ENCODE assay signal across 7 cellular contexts in genomic region chr1:244273845-244274619, GRCh38.
A peak's percentile ranks its signal among the peaks of the same experiment; 100 is the strongest.
DNase-seq lines count a peak whose midpoint lies in the region; ATAC-seq and TF ChIP-seq lines count a peak whose summit lies in the region.

No MANE protein-coding gene starts in this region.

- H3K36me3 Mint-ChIP-seq in nephron progenitor cell (ENCODE audit: low read depth), result peaks cover 12% of the 10 kb centered on the region

- H3K36me3 ChIP-seq in HEK293 (ENCODE audit: control insufficient read depth in 2 of 2, insufficient read depth in 1 of 2, low read length in 2 of 2), result no peaks in the 10 kb centered on the region
- H3K36me3 ChIP-seq in esophagus squamous epithelium, result no peaks in the 10 kb centered on the region

- ATAC-seq in GM21619 (IDR thresholded peaks at IDR 0.05; ENCODE audit: unreplicated experiment), result no peak

- no peak overlapping the region for H3K27ac ChIP-seq in HEK293 (ENCODE audit: extremely low read depth, low read depth, low read length)
- peak overlapping the region in 3 of 4 donors; percentile 50 to 68 (median 56) for H3K27ac ChIP-seq in esophagus squamous epithelium

- H3K4me1 ChIP-seq in HEK293 (ENCODE audit: control insufficient read depth, insufficient read depth, low read length) (no peaks in the 10 kb centered on the region), esophagus squamous epithelium (peaks cover 0 to 21% (median 13%) of the 10 kb centered on the region in 3 donors)

- no peak for TF ChIP-seq POLR2A in esophagus squamous epithelium (IDR thresholded peaks at IDR 0.05)

- DNase-seq in RPMI7951 (ENCODE audit: low read depth), result peak; percentile 99
- DNase-seq in esophagus squamous epithelium (lab: John Stamatoyannopoulos, UW), result no peak
- peak; percentile 99 for DNase-seq in non-pigmented ciliary epithelial cell (ENCODE audit: low read depth)
- DNase-seq in nephron progenitor cell, result no peak
- no peak for DNase-seq in NCI-H146 (lab: John Stamatoyannopoulos, UW)

- H3K9me3 Mint-ChIP-seq in nephron progenitor cell, result peaks cover 32% of the 10 kb centered on the region

- POLR2A ChIA-PET in HEK293 (lab: Yijun Ruan, JAX), result interaction anchor here (0.6 kb wide), 1 partner anchor 177 kb away, joined by 3 read pairs; no protein-coding TSS in a partner anchor

- no peak for TF ChIP-seq CTCF in HEK293 (tag by site-specific recombination; IDR thresholded peaks at IDR 0.05)
- TF ChIP-seq CTCF in esophagus squamous epithelium (IDR thresholded peaks at IDR 0.05), result no peak
- TF ChIP-seq CTCF in nephron progenitor cell (IDR thresholded peaks at IDR 0.05), result no peak

- H3K27ac Mint-ChIP-seq in nephron progenitor cell, result no peak overlapping the region

- no peak overlapping the region for H3K4me3 Mint-ChIP-seq in nephron progenitor cell

- 12 to 27% methylated on average over 12 of the region's 13 CpGs for WGBS in esophagus squamous epithelium, 2 donors

- CTCF ChIA-PET in HEK293 (lab: Yijun Ruan, JAX), result interaction anchor here (0.5 to 3.2 kb wide), 50 partner anchors 9 to 1819 kb away, joined by 3 to 44 read pairs (median 4); partner anchors contain the start of gene ZBTB18

- peaks cover 7% of the 10 kb centered on the region for H3K27me3 Mint-ChIP-seq in nephron progenitor cell (ENCODE audit: low read depth, poor library complexity)

- H3K4me3 ChIP-seq in HEK293 (ENCODE audit: low read depth, low read length) (no peak overlapping the region), esophagus squamous epithelium (peak overlapping the region in 1 of 4 donors; percentile 5)

- H3K4me1 Mint-ChIP-seq in nephron progenitor cell, result peaks cover 22% of the 10 kb centered on the region

- intact Hi-C loops in esophagus squamous epithelium (cut with DNase I), result loop anchor here (10.0 kb wide), 1 partner anchor 929 kb away; no protein-coding TSS in a partner anchor

- peaks cover 0 to 3% (median 0%) of the 10 kb centered on the region in 4 donors for H3K27me3 ChIP-seq in esophagus squamous epithelium

- no peaks in the 10 kb centered on the region for H3K9me3 ChIP-seq in HEK293 (ENCODE audit: control insufficient read depth, insufficient read depth, low read depth, low read length)
- peaks cover 0 to 7% (median 4%) of the 10 kb centered on the region in 3 donors for H3K9me3 ChIP-seq in esophagus squamous epithelium

TF ChIP-seq in HEK293, 187 proteins besides CTCF, POLR2A, EP300 and RAD21:
- TF ChIP-seq ZFP69B (tag by site-specific recombination; IDR thresholded peaks at IDR 0.05) (no peak), ZBTB6 (tag by site-specific recombination; IDR thresholded peaks at IDR 0.05) (no peak), ZBTB11 (tag by site-specific recombination; conservative IDR thresholded peaks at IDR 0.05; ENCODE audit: low read depth) (no peak), ZNF433 (tag by site-specific recombination; IDR thresholded peaks at IDR 0.05; ENCODE audit: low read depth) (no peak), HIC1 (tag by site-specific recombination; IDR thresholded peaks at IDR 0.05) (0 out of 2 replicates have a peak, but pooled peaks have one; percentile 29), OSR2 (tag by site-specific recombination; IDR thresholded peaks at IDR 0.05) (peak; percentile 67), ZNF155 (tag by site-specific recombination; IDR thresholded peaks at IDR 0.05) (no peak), SP7 (tag by site-specific recombination; IDR thresholded peaks at IDR 0.05) (0 out of 2 replicates have a peak, but pooled peaks have one; percentile 28), ZNF843 (tag by site-specific recombination; IDR thresholded peaks at IDR 0.05) (no peak), ZNF274 (IDR thresholded peaks at IDR 0.05; ENCODE audit: low read length) (no peak), ZNF274 (tag by site-specific recombination; IDR thresholded peaks at IDR 0.05; ENCODE audit: borderline replicate concordance) (0 out of 2 replicates have a peak, but pooled peaks have one; percentile 13), ZNF391 (tag by site-specific recombination; IDR thresholded peaks at IDR 0.05; ENCODE audit: borderline replicate concordance, low read depth) (no peak)

Comparison
In these comparisons a context has a peak if more than half of its experiments do, and no peak if none do; other contexts are left out.
1. DNase-seq: peak in RPMI7951 (single experiment) and non-pigmented ciliary epithelial cell (single experiment); none in esophagus squamous epithelium (single experiment), nephron progenitor cell (single experiment) and NCI-H146 (single experiment).